Comparison of ENCODE assay signal across 8 cellular contexts in the genomic region with DNA sequence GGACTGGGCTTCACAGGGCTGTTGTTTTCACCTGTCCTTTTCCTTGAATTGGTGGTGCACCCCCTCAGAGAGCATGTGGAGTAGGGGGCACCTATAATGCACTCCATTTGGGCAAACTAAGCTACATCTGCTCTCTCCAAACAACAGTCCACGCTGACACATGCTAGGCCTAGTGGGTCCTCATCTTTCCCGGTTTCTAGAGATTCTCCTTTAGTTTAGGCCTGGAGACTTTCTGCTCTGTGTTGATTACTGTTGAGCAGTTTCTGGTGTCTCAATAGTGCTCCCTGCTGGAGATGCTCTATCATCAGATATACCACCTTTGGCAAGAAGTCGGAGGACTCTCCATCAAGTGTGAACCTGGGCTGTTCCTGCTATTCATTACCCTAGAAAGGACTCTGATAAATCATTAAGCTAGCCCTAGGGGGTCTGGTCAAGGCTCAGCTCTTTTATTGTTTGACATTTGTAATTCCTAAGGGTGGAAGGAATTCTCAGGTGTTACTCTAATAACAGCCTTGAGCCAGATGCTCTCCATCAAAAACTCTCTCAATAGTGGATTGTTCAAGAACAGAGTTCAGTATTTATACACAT.
DNase-seq lines count a peak whose midpoint lies in the region; ATAC-seq and TF ChIP-seq lines count a peak whose summit lies in the region.

No MANE protein-coding gene starts in this region.

- peaks cover 0 to 45% (median 28%) of the 10 kb centered on the region in 4 donors for H3K36me3 ChIP-seq in right lobe of liver

- H3K27me3 ChIP-seq in right lobe of liver: no peaks in the 10 kb centered on the region

- intact Hi-C loops in right lobe of liver (cut with DNase I): no loop called here

- peak; percentile 76 for ATAC-seq in HG02588 (IDR thresholded peaks at IDR 0.05; ENCODE audit: unreplicated experiment)
- peak; percentile 84 to 99 for ATAC-seq in activated CD4-positive, CD25-positive, alpha-beta regulatory T cell treated with anti-CD3 and anti-CD28 coated beads, Interleukin-2, amount 50 U/mL, for 24 hours
- peak; percentile 75 to 89 (median 83) for ATAC-seq in right lobe of liver

- no peak overlapping the region for H3K27ac ChIP-seq in right lobe of liver

- peak; percentile 27 to 44 (median 40) for TF ChIP-seq CTCF in right lobe of liver (IDR thresholded peaks at IDR 0.05)

- H3K9me3 ChIP-seq in right lobe of liver: peaks cover 0 to 4% (median 0%) of the 10 kb centered on the region in 4 donors

- no peak overlapping the region for H3K4me3 ChIP-seq in right lobe of liver

- DNase-seq in NCI-H2107 treated with DMSO at 0.1 percent for 48 hours (lab: John Stamatoyannopoulos, UW; ENCODE audit: unreplicated experiment) (peak; percentile 4), NCI-H2107 (lab: John Stamatoyannopoulos, UW) (no peak), NCI-H1105 (lab: John Stamatoyannopoulos, UW) (peak; percentile 17), dedifferentiated amniotic fluid mesenchymal stem cell (ENCODE audit: extremely low spot score) (peak; percentile 69), right lobe of liver (no peak)
- peak; percentile 12 to 40 for DNase-seq in stimulated activated CD8-positive, alpha-beta memory T cell treated with anti-CD3 and anti-CD28 coated beads, Interleukin-7, amount 100 ng/mL, for 4 hours (ENCODE audit: low read depth in 2 of 2)

- H3K4me1 ChIP-seq in right lobe of liver: no peaks in the 10 kb centered on the region

- 15% methylated on average over 3 of the region's 3 CpGs for WGBS in right lobe of liver (ENCODE audit: insufficient coverage, low coverage, low lambda C conversion rate, missing lambda C conversion rate)

- no peak for TF ChIP-seq POLR2A in right lobe of liver (IDR thresholded peaks at IDR 0.05)

Comparison
In these comparisons a context has a peak if more than half of its experiments do, and no peak if none do; other contexts are left out.
1. DNase-seq: peak in NCI-H2107 treated with DMSO at 0.1 percent for 48 hours (single experiment), NCI-H1105 (single experiment), dedifferentiated amniotic fluid mesenchymal stem cell (single experiment) and stimulated activated CD8-positive, alpha-beta memory T cell treated with anti-CD3 and anti-CD28 coated beads, Interleukin-7, amount 100 ng/mL, for 4 hours (2 of 2); none in NCI-H2107 (single experiment) and right lobe of liver (0 of 3).
2. Peak in every context shown above with its lines, with median percentiles within 50 percentile points of each other: ATAC-seq.